ENCODE assay signal across 11 cellular contexts in genomic region chr12:122909442-122910288, GRCh38. TPM values are rescaled to one million over a fixed set of nuclear protein-coding genes. Genes with fewer than 3 reads are reported as not detected.
DNase-seq lines count a peak whose midpoint lies in the region; ATAC-seq and TF ChIP-seq lines count a peak whose summit lies in the region.
"Had no signal": no experiment of that assay in that cellular context is flagged by ENCODE, and none has a peak within 500 bp of the region (broad histone marks: within the 10 kb centered on the region; RNA-seq: fewer than 3 reads in every experiment).

No MANE protein-coding gene starts in this region.

- no peak for ATAC-seq in HG02623 (IDR thresholded peaks at IDR 0.05; ENCODE audit: unreplicated experiment)

- H3K79me2 ChIP-seq in parathyroid adenoma = no peaks in the 10 kb centered on the region

- no peaks in the 10 kb centered on the region for H3K27me3 Mint-ChIP-seq in endodermal cell (ENCODE audit: insufficient read depth)

- H3K27ac ChIP-seq in endodermal cell (ENCODE audit: low read depth, low read length) = peak overlapping the region; percentile 77
- H3K27ac ChIP-seq in parathyroid adenoma = no peak overlapping the region
- H3K27ac ChIP-seq: epithelial cell of prostate had no signal

- H3K4me1 ChIP-seq in endodermal cell (ENCODE audit: control insufficient read depth, insufficient read depth, low read length) (no peaks in the 10 kb centered on the region), parathyroid adenoma (no peaks in the 10 kb centered on the region)

- H3K4me1 Mint-ChIP-seq in endodermal cell = no peaks in the 10 kb centered on the region

- no peak overlapping the region for H3K27ac Mint-ChIP-seq in endodermal cell

- TF ChIP-seq CTCF in endodermal cell (conservative IDR thresholded peaks at IDR 0.05) = no peak
- TF ChIP-seq CTCF in parathyroid adenoma (IDR thresholded peaks at IDR 0.05) = no peak
- TF ChIP-seq CTCF in foreskin fibroblast (IDR thresholded peaks at IDR 0.05; ENCODE audit: low read depth, low read length) = no peak

- H3K27me3 ChIP-seq in endodermal cell (ENCODE audit: control insufficient read depth, insufficient read depth, low read length, poor library complexity, severe bottlenecking) (no peaks in the 10 kb centered on the region), parathyroid adenoma (ENCODE audit: control insufficient read depth, insufficient read depth, low read length) (no peaks in the 10 kb centered on the region)

- H3K36me3 Mint-ChIP-seq in endodermal cell (ENCODE audit: low read depth) = no peaks in the 10 kb centered on the region

- WGBS in endodermal cell (ENCODE audit: insufficient coverage in 1 of 2, insufficient read length in 1 of 2), 2 experiments = 38 to 61% methylated on average over 1 to 10 of the region's 12 CpGs

- no peak overlapping the region for H3K4me3 ChIP-seq in endodermal cell (ENCODE audit: low read length)
- H3K4me3 ChIP-seq in parathyroid adenoma (ENCODE audit: low read depth, low read length) = peak overlapping the region; percentile 9
- no peak overlapping the region for H3K4me3 ChIP-seq in foreskin fibroblast (ENCODE audit: low read depth in 1 of 2, low read length in 2 of 2)
- H3K4me3 ChIP-seq: lung had no signal

- peak overlapping the region; percentile 21 for H3K4me2 ChIP-seq in parathyroid adenoma (ENCODE audit: low read length)

- H3K36me3 ChIP-seq in endodermal cell (ENCODE audit: control insufficient read depth, insufficient read depth, low read length) (no peaks in the 10 kb centered on the region), parathyroid adenoma (ENCODE audit: control insufficient read depth, insufficient read depth, low read length) (no peaks in the 10 kb centered on the region)

- H3K4me3 Mint-ChIP-seq in endodermal cell = no peak overlapping the region

- H3K9me3 Mint-ChIP-seq in endodermal cell = peaks cover 5% of the 10 kb centered on the region

- DNase-seq in ELF-1 (ENCODE audit: low read depth, low spot score) = peak; percentile 77
- DNase-seq in NCI-H345 (lab: John Stamatoyannopoulos, UW) = peak; percentile 87
- peak; percentile 66 for DNase-seq in endodermal cell
- DNase-seq in activated CD4-positive, alpha-beta T cell treated with anti-CD3 and anti-CD28 coated beads for 1 hour = no peak
- DNase-seq in foreskin fibroblast = no peak
- no peak for DNase-seq in LoVo (ENCODE audit: low spot score)
- DNase-seq: GOT3 had no signal

- H2AFZ ChIP-seq in parathyroid adenoma = no peak overlapping the region

- H3K9ac ChIP-seq in endodermal cell (ENCODE audit: extremely low read depth, low read length, poor library complexity, severe bottlenecking) (no peak overlapping the region), parathyroid adenoma (no peak overlapping the region)

- no peaks in the 10 kb centered on the region for H3K9me3 ChIP-seq in endodermal cell (ENCODE audit: control insufficient read depth, low read length)
- H3K9me3 ChIP-seq in parathyroid adenoma (ENCODE audit: control insufficient read depth, low read length) = no peaks in the 10 kb centered on the region

RNA-seq across cellular contexts. Expression of gene VPS37B, which starts 13.7 kb away (rescaled TPM):
- 10 to 100 TPM; 22.7 to 24.1 TPM for total RNA-seq in endodermal cell
- polyA plus RNA-seq in endodermal cell (2013, experiment 1 of 2) = 28.1 TPM
- polyA plus RNA-seq in endodermal cell (2013, experiment 2 of 2) = 28.9 TPM

RNA-seq across cellular contexts. Expression of gene ABCB9, which starts 56.6 kb away (rescaled TPM):
- 1 to 10 TPM; 5.4 to 6.0 TPM for total RNA-seq in endodermal cell
- 4.1 TPM for polyA plus RNA-seq in endodermal cell (2013, experiment 1 of 2)
- polyA plus RNA-seq in endodermal cell (2013, experiment 2 of 2) = 4.3 TPM

Comparison
In these comparisons a context has a peak if more than half of its experiments do, and no peak if none do; other contexts are left out.
1. DNase-seq: peak in ELF-1 (single experiment), NCI-H345 (single experiment) and endodermal cell (single experiment); none in activated CD4-positive, alpha-beta T cell treated with anti-CD3 and anti-CD28 coated beads for 1 hour (single experiment), foreskin fibroblast (0 of 2) and LoVo (single experiment).